ENCODE assay signal across 1 cellular context in genomic region chr6:169370666-169371343, GRCh38.
TF ChIP-seq lines count a peak whose summit lies in the region.

No MANE protein-coding gene starts in this region.

TF ChIP-seq in IMR-90, 13 proteins besides CTCF, POLR2A, EP300 and RAD21:
- TF ChIP-seq MAZ (IDR thresholded peaks at IDR 0.05; ENCODE audit: borderline replicate concordance, low read depth, low read length): no peak
- no peak for TF ChIP-seq RFX5 (IDR thresholded peaks at IDR 0.05; ENCODE audit: low read depth, low read length)
- no peak for TF ChIP-seq SMC3 (IDR thresholded peaks at IDR 0.05; ENCODE audit: low read depth, low read length)
- TF ChIP-seq RCOR1 (IDR thresholded peaks at IDR 0.05; ENCODE audit: insufficient replicate concordance, low read length): no peak
- no peak for TF ChIP-seq CEBPB (IDR thresholded peaks at IDR 0.05; ENCODE audit: low read depth, low read length)
